13 cellular contexts compared by ENCODE assay signal in the genomic region with DNA sequence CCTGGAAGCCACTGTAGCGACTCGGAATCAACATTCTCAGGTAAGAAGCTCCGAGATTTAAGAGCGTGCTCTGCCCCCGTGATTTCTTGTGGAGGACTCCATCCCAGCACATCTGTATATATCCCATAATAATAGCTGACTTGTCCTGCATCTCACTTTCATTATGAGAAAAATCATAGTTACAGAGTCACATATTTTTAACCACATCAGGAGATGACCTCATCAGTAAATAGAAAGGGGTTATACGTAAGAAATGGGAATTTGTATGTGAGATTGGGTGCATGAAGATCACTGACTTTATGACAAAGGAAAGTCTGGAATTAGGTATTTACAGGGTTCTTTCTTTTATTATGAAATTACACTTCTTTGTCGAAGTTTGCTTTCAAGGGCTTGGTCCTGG.
"Had no signal": no experiment of that assay in that cellular context is flagged by ENCODE, and none has a peak within 500 bp of the region (broad histone marks: within the 10 kb centered on the region; RNA-seq: fewer than 3 reads in every experiment).

No MANE protein-coding gene starts in this region.

- H3K36me3 ChIP-seq: left lung, suprapubic skin had no signal

- H3K27ac ChIP-seq: left lung, suprapubic skin had no signal

- H3K4me3 Mint-ChIP-seq: activated B cell treated with CpG ODN at 0.5 μM for 24 hours; activated CD4-positive, alpha-beta T cell treated with anti-CD3 and anti-CD28 coated beads, Interleukin-2, amount 10 ng/mL, durations not matched to agents 7 days and 5 days; activated naive CD4-positive, alpha-beta T cell treated with anti-CD3 and anti-CD28 coated beads for 36 hours; activated T-helper 17 cell treated with anti-CD3 and anti-CD28 coated beads, Interleukin-2, amount 50 U/mL, for 72 hours; memory B cell; neural crest cell had no signal

- H3K4me1 Mint-ChIP-seq: activated CD4-positive, alpha-beta T cell treated with anti-CD3 and anti-CD28 coated beads, Interleukin-2, amount 10 ng/mL, durations not matched to agents 7 days and 5 days had no signal

- ATAC-seq: left lung; stimulated activated naive CD8-positive, alpha-beta T cell treated with anti-CD3 and anti-CD28 coated beads, Interleukin-15, Interleukin-2, amounts not matched to agents 100 U/mL and 50 U/mL, for 24 hours had no signal

- H3K27ac Mint-ChIP-seq: activated B cell treated with CpG ODN at 0.5 μM for 24 hours; activated CD4-positive, alpha-beta T cell treated with anti-CD3 and anti-CD28 coated beads, Interleukin-2, amount 10 ng/mL, durations not matched to agents 7 days and 5 days; activated naive CD4-positive, alpha-beta T cell treated with anti-CD3 and anti-CD28 coated beads for 36 hours; activated T-helper 17 cell treated with anti-CD3 and anti-CD28 coated beads, Interleukin-2, amount 50 U/mL, for 72 hours had no signal

- H3K27me3 Mint-ChIP-seq: activated B cell treated with CpG ODN at 0.5 μM for 24 hours, memory B cell had no signal

- H3K27me3 ChIP-seq: left lung, suprapubic skin had no signal

- DNase-seq: activated B cell treated with CpG ODN at 0.5 μM for 24 hours; activated CD4-positive, alpha-beta T cell treated with anti-CD3 and anti-CD28 coated beads, Interleukin-2, amount 10 ng/mL, durations not matched to agents 7 days and 5 days; activated naive CD4-positive, alpha-beta T cell treated with anti-CD3 and anti-CD28 coated beads for 36 hours; activated T-cell treated with anti-CD3 and anti-CD28 coated beads for 4 hours; cortex of kidney; effector CD8-positive, alpha-beta T cell; left lung; stimulated activated CD4-positive, alpha-beta T cell treated with anti-CD3 and anti-CD28 coated beads, Interleukin-2, amount 100 ng/mL, for 48 hours; stimulated activated naive CD8-positive, alpha-beta T cell treated with anti-CD3 and anti-CD28 coated beads, Interleukin-15, Interleukin-2, amounts not matched to agents 100 U/mL and 50 U/mL, for 24 hours had no signal

- H3K9me3 ChIP-seq: left lung, suprapubic skin had no signal

- H3K9me3 Mint-ChIP-seq: activated B cell treated with CpG ODN at 0.5 μM for 24 hours; activated CD4-positive, alpha-beta T cell treated with anti-CD3 and anti-CD28 coated beads, Interleukin-2, amount 10 ng/mL, durations not matched to agents 7 days and 5 days; activated T-helper 17 cell treated with anti-CD3 and anti-CD28 coated beads, Interleukin-2, amount 50 U/mL, for 72 hours; memory B cell; neural crest cell had no signal

- H3K4me3 ChIP-seq: left lung, suprapubic skin had no signal
